Comparison of ENCODE assay signal across 8 cellular contexts in genomic region chr7:157690833-157691382, GRCh38.
A peak's percentile ranks its signal among the peaks of the same experiment; 100 is the strongest.
DNase-seq lines count a peak whose midpoint lies in the region; ATAC-seq and TF ChIP-seq lines count a peak whose summit lies in the region.

No MANE protein-coding gene starts in this region.

- intact Hi-C loops in CD4-positive, alpha-beta memory T cell (cut with micrococcal nuclease): no loop called here
- intact Hi-C loops in ascending aorta (cut with DNase I): no loop called here

- H3K27me3 Mint-ChIP-seq in CD4-positive, alpha-beta memory T cell: peaks cover 39 to 42% of the 10 kb centered on the region in 2 donors

- H3K4me3 ChIP-seq in CD4-positive, alpha-beta memory T cell (ENCODE audit: low read length in 2 of 2): no peak overlapping the region
- H3K4me3 ChIP-seq in ascending aorta: peak overlapping the region; percentile 42 to 59
- H3K4me3 ChIP-seq in iPS-18a (ENCODE audit: low read length): peak overlapping the region; percentile 56
- H3K4me3 ChIP-seq in smooth muscle cell: peak overlapping the region; percentile 18

- no peaks in the 10 kb centered on the region for H3F3A ChIP-seq in smooth muscle cell (ENCODE audit: low read depth)

- TF ChIP-seq CTCF in ascending aorta (IDR thresholded peaks at IDR 0.05): no peak
- no peak for TF ChIP-seq CTCF in smooth muscle cell (IDR thresholded peaks at IDR 0.05; ENCODE audit: borderline replicate concordance, insufficient read depth, poor library complexity, severe bottlenecking)

- no peak for DNase-seq in CD4-positive, alpha-beta memory T cell
- peak; percentile 92 for DNase-seq in NCI-H1092 (lab: John Stamatoyannopoulos, UW)
- DNase-seq in ascending aorta (ENCODE audit: low spot score in 2 of 2): peak in 1 of 2 donors; percentile 68
- no peak for DNase-seq in smooth muscle cell (lab: John Stamatoyannopoulos, UW; ENCODE audit: unreplicated experiment)

- no peak overlapping the region for H3K27ac ChIP-seq in CD4-positive, alpha-beta memory T cell (ENCODE audit: low read depth, low read length)
- H3K27ac ChIP-seq in ascending aorta: no peak overlapping the region
- H3K27ac ChIP-seq in iPS-18a (ENCODE audit: low read length): no peak overlapping the region
- no peak overlapping the region for H3K27ac ChIP-seq in smooth muscle cell (ENCODE audit: low read depth)

- no peak for ATAC-seq in HG02970 (IDR thresholded peaks at IDR 0.05; ENCODE audit: low FRiP score, unreplicated experiment)
- no peak for ATAC-seq in GM19467 (IDR thresholded peaks at IDR 0.05; ENCODE audit: unreplicated experiment)
- no peak for ATAC-seq in HG02840 (IDR thresholded peaks at IDR 0.05; ENCODE audit: low FRiP score, unreplicated experiment)

- H3K79me2 ChIP-seq in smooth muscle cell (ENCODE audit: low read depth): no peaks in the 10 kb centered on the region

- peaks cover 14 to 30% (median 23%) of the 10 kb centered on the region in 4 donors for H3K4me1 Mint-ChIP-seq in CD4-positive, alpha-beta memory T cell

- no peaks in the 10 kb centered on the region for H3K36me3 ChIP-seq in CD4-positive, alpha-beta memory T cell (ENCODE audit: insufficient read depth, low read length)
- H3K36me3 ChIP-seq in ascending aorta (no peaks in the 10 kb centered on the region), iPS-18a (ENCODE audit: control insufficient read depth, low read depth, low read length) (no peaks in the 10 kb centered on the region), smooth muscle cell (ENCODE audit: low read depth) (no peaks in the 10 kb centered on the region)

- POLR2A ChIA-PET in CD4-positive, alpha-beta memory T cell (lab: Charles Lee; ENCODE audit: partially characterized antibody): interaction anchor here (1.5 kb wide), 1 partner anchor 64 kb away, joined by 6 read pairs; no protein-coding TSS in a partner anchor

- no peak overlapping the region for H2AFZ ChIP-seq in smooth muscle cell (ENCODE audit: low read depth)

- peaks cover 0 to 4% (median 3%) of the 10 kb centered on the region in 8 donors for H3K9me3 Mint-ChIP-seq in CD4-positive, alpha-beta memory T cell

- peak overlapping the region; percentile 68 for H3K4me2 ChIP-seq in smooth muscle cell

- H3K4me1 ChIP-seq in CD4-positive, alpha-beta memory T cell (ENCODE audit: insufficient read depth, low read length): peaks cover 31% of the 10 kb centered on the region
- H3K4me1 ChIP-seq in ascending aorta (no peaks in the 10 kb centered on the region), iPS-18a (ENCODE audit: control insufficient read depth, low read depth, low read length) (peaks cover 17% of the 10 kb centered on the region), smooth muscle cell (ENCODE audit: low read depth) (peaks cover 36% of the 10 kb centered on the region)

- no peak overlapping the region for H3K27ac Mint-ChIP-seq in CD4-positive, alpha-beta memory T cell

- WGBS in smooth muscle cell (ENCODE audit: low lambda C conversion rate): 2% methylated on average over 19 of the region's 60 CpGs

- H3K9ac ChIP-seq in iPS-18a (ENCODE audit: low read length) (no peak overlapping the region), smooth muscle cell (ENCODE audit: low read depth) (no peak overlapping the region)

- CTCF ChIA-PET in CD4-positive, alpha-beta memory T cell (lab: Charles Lee; ENCODE audit: partially characterized antibody): interaction anchor here (1.1 kb wide), 1 partner anchor 258 kb away, joined by 3 read pairs; no protein-coding TSS in a partner anchor

- peaks cover 32% of the 10 kb centered on the region for H3K27me3 ChIP-seq in CD4-positive, alpha-beta memory T cell (ENCODE audit: insufficient read depth, low read length)
- H3K27me3 ChIP-seq in ascending aorta: peaks cover 15% of the 10 kb centered on the region
- H3K27me3 ChIP-seq in iPS-18a (ENCODE audit: control insufficient read depth, insufficient read depth, low read length): peaks cover 97% of the 10 kb centered on the region
- peaks cover 95% of the 10 kb centered on the region for H3K27me3 ChIP-seq in smooth muscle cell (ENCODE audit: low read depth)

- peak overlapping the region; percentile 65 to 84 (median 76) for H3K4me3 Mint-ChIP-seq in CD4-positive, alpha-beta memory T cell

- H3K9me3 ChIP-seq in CD4-positive, alpha-beta memory T cell (ENCODE audit: control insufficient read depth in 1 of 2, low read length in 2 of 2): no peaks in the 10 kb centered on the region
- H3K9me3 ChIP-seq in ascending aorta: no peaks in the 10 kb centered on the region
- peaks cover 3% of the 10 kb centered on the region for H3K9me3 ChIP-seq in iPS-18a (ENCODE audit: control insufficient read depth, low read depth, low read length)
- no peaks in the 10 kb centered on the region for H3K9me3 ChIP-seq in smooth muscle cell (replicated peaks; ENCODE audit: low read depth)

- H3K36me3 Mint-ChIP-seq in CD4-positive, alpha-beta memory T cell: no peaks in the 10 kb centered on the region

- no peaks in the 10 kb centered on the region for H4K20me1 ChIP-seq in smooth muscle cell (ENCODE audit: low read depth)

Comparison
In these comparisons a context has a peak if more than half of its experiments do, and no peak if none do; other contexts are left out.
1. H3K4me3 ChIP-seq: peak in ascending aorta (2 of 2), iPS-18a (single experiment) and smooth muscle cell (single experiment); none in CD4-positive, alpha-beta memory T cell (0 of 2).